ENCODE assay signal across 14 cellular contexts in the genomic region with DNA sequence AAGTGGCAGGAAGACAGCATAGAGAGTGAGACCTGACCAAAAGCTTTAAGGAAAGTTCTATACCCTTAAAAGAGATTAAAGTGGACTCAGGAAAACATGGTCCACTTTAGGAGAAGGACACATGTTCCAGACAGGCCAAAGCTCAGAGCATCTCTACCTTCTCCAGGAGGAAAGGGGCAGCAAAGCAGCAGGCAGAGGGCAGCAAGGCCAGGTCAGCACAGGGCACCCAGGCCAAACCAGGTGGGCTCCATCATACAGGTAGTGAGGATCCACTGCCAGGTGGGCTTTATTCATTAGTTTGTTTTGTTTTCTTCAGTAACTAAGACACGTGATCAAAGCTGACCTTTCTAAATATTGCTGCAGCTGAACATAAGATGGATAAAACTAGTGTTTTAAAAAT. TPM values are rescaled to one million over a fixed set of nuclear protein-coding genes. Genes with fewer than 3 reads are reported as not detected.
"Had no signal": no experiment of that assay in that cellular context is flagged by ENCODE, and none has a peak within 500 bp of the region (broad histone marks: within the 10 kb centered on the region; RNA-seq: fewer than 3 reads in every experiment).

No MANE protein-coding gene starts in this region.

RNA-seq across cellular contexts. Expression of gene FRG2C, which starts 19.8 kb away (rescaled TPM):
- total RNA-seq: activated B cell treated with CpG ODN at 0.5 μM for 24 hours; activated CD4-positive, alpha-beta memory T cell treated with anti-CD3 and anti-CD28 coated beads for 36 hours; activated CD4-positive, alpha-beta memory T cell treated with anti-CD3 and anti-CD28 coated beads, Interleukin-2, amount 10 ng/mL, durations not matched to agents 7 days and 5 days; activated CD4-positive, alpha-beta T cell treated with anti-CD3 and anti-CD28 coated beads for 36 hours; activated CD4-positive, alpha-beta T cell treated with anti-CD3 and anti-CD28 coated beads, Interleukin-2, amount 10 ng/mL, durations not matched to agents 24 days and 14 days; activated CD4-positive, alpha-beta T cell treated with anti-CD3 and anti-CD28 coated beads, Interleukin-2, amount 10 ng/mL, durations not matched to agents 7 days and 5 days; activated CD8-positive, alpha-beta memory T cell treated with anti-CD3 and anti-CD28 coated beads for 36 hours; activated CD8-positive, alpha-beta memory T cell treated with anti-CD3 and anti-CD28 coated beads, Interleukin-2, amount 10 ng/mL, durations not matched to agents 7 days and 5 days; activated CD8-positive, alpha-beta T cell treated with anti-CD3 and anti-CD28 coated beads for 36 hours; activated CD8-positive, alpha-beta T cell treated with anti-CD3 and anti-CD28 coated beads, Interleukin-2, amount 10 ng/mL, durations not matched to agents 7 days and 5 days; T-cell; T-helper 1 cell treated with Interleukin-12 subunit alpha and Interleukin-12 subunit beta and Interleukin-4 antibody, amounts not matched to agents 30 ng/mL and 1 ng/mL, for 36 hours; T-helper 17 cell; T-helper 2 cell treated with Interferon-gamma antibody and Interleukin-4, amounts not matched to agents 100 ng/mL and 5 ng/mL, for 36 hours had no signal
